In the genomic region with DNA sequence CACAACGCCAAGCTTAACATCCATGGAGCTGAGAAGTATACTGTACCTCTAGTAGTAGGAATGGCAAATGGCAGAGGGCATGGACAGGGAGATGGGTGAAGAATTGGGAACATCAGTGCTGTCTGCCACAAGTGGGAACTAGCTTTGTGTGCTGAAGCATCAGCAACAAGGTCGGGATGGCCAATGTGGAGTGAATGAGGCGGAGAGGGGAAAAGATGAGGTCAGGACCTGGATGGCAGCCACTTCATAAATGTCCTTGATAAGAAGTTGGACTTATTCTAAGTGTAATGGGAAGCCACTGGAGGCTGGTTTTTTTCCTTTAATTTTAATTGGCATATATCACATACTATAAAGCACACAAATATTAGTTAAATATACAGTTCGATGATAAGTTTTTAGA, we compare ENCODE assay signal across 19 cellular contexts.
"Had no signal": no experiment of that assay in that cellular context is flagged by ENCODE, and none has a peak within 500 bp of the region (broad histone marks: within the 10 kb centered on the region; RNA-seq: fewer than 3 reads in every experiment).

No MANE protein-coding gene starts in this region.

- H3K36me3 Mint-ChIP-seq: activated CD4-positive, alpha-beta memory T cell treated with anti-CD3 and anti-CD28 coated beads for 36 hours; activated naive CD8-positive, alpha-beta T cell; natural killer cell had no signal

- H3K27me3 ChIP-seq: tibial nerve, uterus had no signal

- H3K4me3 ChIP-seq: tibial nerve, uterus had no signal

- DNase-seq: activated B cell treated with CpG ODN at 0.5 μM for 24 hours; activated CD4-positive, alpha-beta memory T cell treated with anti-CD3 and anti-CD28 coated beads for 36 hours; activated CD4-positive, alpha-beta T cell treated with anti-CD3 and anti-CD28 coated beads for 4 hours; activated T-cell treated with anti-CD3 and anti-CD28 coated beads for 4 hours; amniotic stem cell; caudate nucleus; erythroblast; foreskin melanocyte; mesendoderm; natural killer cell; stimulated activated CD4-positive, alpha-beta T cell treated with anti-CD3 and anti-CD28 coated beads, Interleukin-12 subunit alpha, Interleukin-12 subunit beta, amount 100 ng/mL, for 4 hours; stimulated activated CD4-positive, alpha-beta T cell treated with anti-CD3 and anti-CD28 coated beads, Interleukin-1b, Interleukin-23, amount 100 ng/mL, for 48 hours; stimulated activated naive CD8-positive, alpha-beta T cell treated with anti-CD3 and anti-CD28 coated beads, Interleukin-15, Interleukin-2, amounts not matched to agents 100 U/mL and 50 U/mL, for 24 hours; substantia nigra; uterus had no signal

- H3K79me2 ChIP-seq: parathyroid adenoma had no signal

- H3K27ac ChIP-seq: parathyroid adenoma, uterus had no signal

- H3K4me3 Mint-ChIP-seq: activated B cell treated with CpG ODN at 0.5 μM for 24 hours; activated CD4-positive, alpha-beta memory T cell treated with anti-CD3 and anti-CD28 coated beads for 36 hours; activated naive CD8-positive, alpha-beta T cell; natural killer cell; T-helper 2 cell treated with Interferon-gamma antibody and Interleukin-4, amounts not matched to agents 5 μg/mL and 100 μg/mL, for 36 hours had no signal

- ATAC-seq: natural killer cell; stimulated activated naive CD8-positive, alpha-beta T cell treated with anti-CD3 and anti-CD28 coated beads, Interleukin-15, Interleukin-2, amounts not matched to agents 100 U/mL and 50 U/mL, for 24 hours had no signal

- H2AFZ ChIP-seq: parathyroid adenoma had no signal

- H3K9ac ChIP-seq: parathyroid adenoma had no signal

- H3K9me3 Mint-ChIP-seq: activated B cell treated with CpG ODN at 0.5 μM for 24 hours; activated CD4-positive, alpha-beta memory T cell treated with anti-CD3 and anti-CD28 coated beads for 36 hours; natural killer cell; T-helper 2 cell treated with Interferon-gamma antibody and Interleukin-4, amounts not matched to agents 5 μg/mL and 100 μg/mL, for 36 hours had no signal

- H3K9me3 ChIP-seq: tibial nerve, uterus had no signal

- H3K4me1 Mint-ChIP-seq: activated B cell treated with CpG ODN at 0.5 μM for 24 hours, natural killer cell had no signal

- H3K27ac Mint-ChIP-seq: activated B cell treated with CpG ODN at 0.5 μM for 24 hours; activated CD4-positive, alpha-beta memory T cell treated with anti-CD3 and anti-CD28 coated beads for 36 hours; activated naive CD8-positive, alpha-beta T cell; natural killer cell; T-helper 2 cell treated with Interferon-gamma antibody and Interleukin-4, amounts not matched to agents 5 μg/mL and 100 μg/mL, for 36 hours had no signal

- H3K4me1 ChIP-seq: parathyroid adenoma, uterus had no signal

- H3K36me3 ChIP-seq: tibial nerve, uterus had no signal
